In genomic region chr19:9789066-9789465, GRCh38 we compare ENCODE assay signal across 14 cellular contexts. TPM values are rescaled to one million over a fixed set of nuclear protein-coding genes. Genes with fewer than 3 reads are reported as not detected.
DNase-seq lines count a peak whose midpoint lies in the region; TF ChIP-seq lines count a peak whose summit lies in the region.
"Had no signal": no experiment of that assay in that cellular context is flagged by ENCODE, and none has a peak within 500 bp of the region (broad histone marks: within the 10 kb centered on the region; RNA-seq: fewer than 3 reads in every experiment).

No MANE protein-coding gene starts in this region.

- intact Hi-C loops in dendritic cell treated with granulocyte-macrophage colony-stimulating factor and Interleukin-4, amounts not matched to agents 40 ng/mL and 50 ng/mL, for 4 days (cut with micrococcal nuclease): no loop called here

- H3K4me1 ChIP-seq in CD8-positive, alpha-beta memory T cell (ENCODE audit: insufficient read depth, low read length): peaks cover 16% of the 10 kb centered on the region
- peaks cover 3 to 6% of the 10 kb centered on the region in 2 experiments for H3K4me1 ChIP-seq in trophoblast cell (ENCODE audit: control insufficient read depth in 1 of 2, insufficient read depth in 2 of 2, low read length in 2 of 2)

- H4K91ac ChIP-seq in trophoblast cell (ENCODE audit: low read depth, low read length): no peak overlapping the region

- H3K27me3 Mint-ChIP-seq in CD8-positive, alpha-beta memory T cell: no peaks in the 10 kb centered on the region
- H3K27me3 Mint-ChIP-seq in dendritic cell treated with granulocyte-macrophage colony-stimulating factor and Interleukin-4, amounts not matched to agents 40 ng/mL and 50 ng/mL, for 4 days: no peaks in the 10 kb centered on the region
- no peaks in the 10 kb centered on the region for H3K27me3 Mint-ChIP-seq in neural crest cell (ENCODE audit: low read depth)
- H3K27me3 Mint-ChIP-seq: T-cell had no signal

- no peak for DNase-seq in CD8-positive, alpha-beta memory T cell
- DNase-seq in neural crest cell (ENCODE audit: low read depth, low spot score): no peak
- DNase-seq in trophoblast cell: no peak
- DNase-seq in NCI-H1930 (lab: John Stamatoyannopoulos, UW): no peak
- DNase-seq in activated effector memory CD4-positive, alpha-beta T cell treated with Interleukin-2 at 50 U/mL for 16 hours: no peak
- DNase-seq: heart right ventricle, NCI-H146, T-cell, upper lobe of right lung had no signal

- H3K23ac ChIP-seq in trophoblast cell (ENCODE audit: low read length): no peak overlapping the region

- H3K79me2 ChIP-seq in trophoblast cell (ENCODE audit: control insufficient read depth, insufficient read depth, low read length, poor library complexity): peaks cover 2% of the 10 kb centered on the region

- H3K27me3 ChIP-seq in CD8-positive, alpha-beta memory T cell (ENCODE audit: insufficient read depth, low read length, poor library complexity, severe bottlenecking): no peaks in the 10 kb centered on the region
- H3K27me3 ChIP-seq in trophoblast cell (ENCODE audit: insufficient read depth, low read length): no peaks in the 10 kb centered on the region
- H3K27me3 ChIP-seq: ascending aorta, heart right ventricle, upper lobe of right lung had no signal

- peak overlapping the region; percentile 43 for H3K27ac ChIP-seq in CD8-positive, alpha-beta memory T cell (ENCODE audit: low read depth, low read length)
- H3K27ac ChIP-seq in trophoblast cell (ENCODE audit: low read depth, low read length): no peak overlapping the region
- H3K27ac ChIP-seq: epithelial cell of prostate, upper lobe of right lung had no signal

- H3K18ac ChIP-seq in trophoblast cell (ENCODE audit: low read length): no peak overlapping the region

- H3K9me3 Mint-ChIP-seq in CD8-positive, alpha-beta memory T cell: peaks cover 0 to 3% (median 0%) of the 10 kb centered on the region in 5 donors
- no peaks in the 10 kb centered on the region for H3K9me3 Mint-ChIP-seq in dendritic cell treated with granulocyte-macrophage colony-stimulating factor and Interleukin-4, amounts not matched to agents 40 ng/mL and 50 ng/mL, for 4 days
- no peaks in the 10 kb centered on the region for H3K9me3 Mint-ChIP-seq in neural crest cell
- H3K9me3 Mint-ChIP-seq: stimulated activated effector memory CD8-positive, alpha-beta T cell treated with anti-CD3 and anti-CD28 coated beads, Interleukin-12 subunit alpha, Interleukin-12 subunit beta, amount 100 ng/mL, for 72 hours; T-cell had no signal

- no peak overlapping the region for H3K14ac ChIP-seq in trophoblast cell (ENCODE audit: low read length)

- no peak overlapping the region for H3K4me3 ChIP-seq in CD8-positive, alpha-beta memory T cell (ENCODE audit: low read length)
- H3K4me3 ChIP-seq in trophoblast cell (ENCODE audit: low read depth, low read length): no peak overlapping the region
- H3K4me3 ChIP-seq: ascending aorta, GM12878, upper lobe of right lung had no signal

- POLR2A ChIA-PET in CD8-positive, alpha-beta memory T cell (lab: Charles Lee): no interaction called here

- H2BK120ac ChIP-seq in trophoblast cell (ENCODE audit: insufficient read depth, low read length, poor library complexity): no peak overlapping the region

- H2BK5ac ChIP-seq in trophoblast cell (ENCODE audit: low read depth, low read length, poor library complexity): no peak overlapping the region

- H3K4ac ChIP-seq in trophoblast cell (ENCODE audit: low read depth, low read length): no peak overlapping the region

- H3K36me3 Mint-ChIP-seq in CD8-positive, alpha-beta memory T cell: peaks cover 0 to 5% (median 0%) of the 10 kb centered on the region in 3 donors
- H3K36me3 Mint-ChIP-seq in dendritic cell treated with granulocyte-macrophage colony-stimulating factor and Interleukin-4, amounts not matched to agents 40 ng/mL and 50 ng/mL, for 4 days (ENCODE audit: low read depth): peaks cover 34% of the 10 kb centered on the region
- H3K36me3 Mint-ChIP-seq in neural crest cell (ENCODE audit: low read depth): no peaks in the 10 kb centered on the region
- H3K36me3 Mint-ChIP-seq: T-cell had no signal

- no peak overlapping the region for H3K9ac ChIP-seq in trophoblast cell (ENCODE audit: low read length)

- H4K8ac ChIP-seq in trophoblast cell (ENCODE audit: low read depth, low read length): no peak overlapping the region

- peak overlapping the region in 2 of 8 donors; percentile 78 to 81 for H3K27ac Mint-ChIP-seq in CD8-positive, alpha-beta memory T cell
- H3K27ac Mint-ChIP-seq in dendritic cell treated with granulocyte-macrophage colony-stimulating factor and Interleukin-4, amounts not matched to agents 40 ng/mL and 50 ng/mL, for 4 days: peak overlapping the region; percentile 51
- no peak overlapping the region for H3K27ac Mint-ChIP-seq in neural crest cell (ENCODE audit: unreplicated experiment)
- H3K27ac Mint-ChIP-seq: stimulated activated effector memory CD8-positive, alpha-beta T cell treated with anti-CD3 and anti-CD28 coated beads, Interleukin-12 subunit alpha, Interleukin-12 subunit beta, amount 100 ng/mL, for 72 hours had no signal

- peaks cover 10% of the 10 kb centered on the region for H3K79me1 ChIP-seq in trophoblast cell (ENCODE audit: low read length)

- no peak for TF ChIP-seq CTCF in neural crest cell (conservative IDR thresholded peaks at IDR 0.05)

- H3K9me3 ChIP-seq in CD8-positive, alpha-beta memory T cell (ENCODE audit: low read length): no peaks in the 10 kb centered on the region
- H3K9me3 ChIP-seq in trophoblast cell (ENCODE audit: insufficient read depth, low read depth, low read length): no peaks in the 10 kb centered on the region
- H3K9me3 ChIP-seq: ascending aorta, heart right ventricle, upper lobe of right lung had no signal

- no peak overlapping the region for H2AFZ ChIP-seq in trophoblast cell (ENCODE audit: insufficient read depth, low read length, poor library complexity)

- CTCF ChIA-PET in CD8-positive, alpha-beta memory T cell (lab: Charles Lee): no interaction called here

- H3K36me3 ChIP-seq in CD8-positive, alpha-beta memory T cell (ENCODE audit: insufficient read depth, low read length): no peaks in the 10 kb centered on the region
- no peaks in the 10 kb centered on the region for H3K36me3 ChIP-seq in trophoblast cell (ENCODE audit: control insufficient read depth in 1 of 2, insufficient read depth in 2 of 2, low read length in 2 of 2)
- H3K36me3 ChIP-seq: ascending aorta, heart right ventricle, upper lobe of right lung had no signal

- H3K4me2 ChIP-seq in trophoblast cell (ENCODE audit: low read length): no peak overlapping the region

- peak overlapping the region in 1 of 7 donors; percentile 3 for H3K4me3 Mint-ChIP-seq in CD8-positive, alpha-beta memory T cell
- H3K4me3 Mint-ChIP-seq in dendritic cell treated with granulocyte-macrophage colony-stimulating factor and Interleukin-4, amounts not matched to agents 40 ng/mL and 50 ng/mL, for 4 days: no peak overlapping the region
- H3K4me3 Mint-ChIP-seq in neural crest cell: peak overlapping the region; percentile 89
- H3K4me3 Mint-ChIP-seq: stimulated activated effector memory CD8-positive, alpha-beta T cell treated with anti-CD3 and anti-CD28 coated beads, Interleukin-12 subunit alpha, Interleukin-12 subunit beta, amount 100 ng/mL, for 72 hours; T-cell had no signal

- no CpG with 5 or more reads among the region's 11 CpGs for WGBS in trophoblast cell (ENCODE audit: extremely low coverage, insufficient coverage, insufficient read length)

- H2AK5ac ChIP-seq in trophoblast cell (ENCODE audit: low read length): no peak overlapping the region

- no peak overlapping the region for H2BK12ac ChIP-seq in trophoblast cell (ENCODE audit: low read length)

- H3K4me1 Mint-ChIP-seq in CD8-positive, alpha-beta memory T cell: peaks cover 34 to 40% (median 36%) of the 10 kb centered on the region in 3 donors
- H3K4me1 Mint-ChIP-seq in dendritic cell treated with granulocyte-macrophage colony-stimulating factor and Interleukin-4, amounts not matched to agents 40 ng/mL and 50 ng/mL, for 4 days (ENCODE audit: low read depth): peaks cover 45% of the 10 kb centered on the region
- H3K4me1 Mint-ChIP-seq in neural crest cell: peaks cover 41% of the 10 kb centered on the region

- H4K12ac ChIP-seq in trophoblast cell (ENCODE audit: low read depth, low read length): no peak overlapping the region

RNA-seq across cellular contexts. Expression of gene ZNF846, which starts 20.5 kb away (rescaled TPM):
- total RNA-seq in CD8-positive, alpha-beta memory T cell: 1 to 10 TPM; 5.1 to 5.9 TPM
- 7.5 TPM for polyA plus RNA-seq in CD8-positive, alpha-beta memory T cell
- total RNA-seq in neural crest cell: 7.6 and 11.0 TPM in 2 replicates
- polyA plus RNA-seq in trophoblast cell (2013): 6.0 and 6.3 TPM in 2 replicates

RNA-seq across cellular contexts. Expression of gene FBXL12, which starts 29.8 kb away (rescaled TPM):
- 10 to 100 TPM; 24.6 to 25.3 TPM for total RNA-seq in CD8-positive, alpha-beta memory T cell
- 17.2 TPM for polyA plus RNA-seq in CD8-positive, alpha-beta memory T cell
- total RNA-seq in neural crest cell: 32.7 and 33.1 TPM in 2 replicates
- 30.8 and 31.5 TPM in 2 replicates for polyA plus RNA-seq in trophoblast cell (2013)

RNA-seq across cellular contexts. Expression of gene UBL5, which starts 38.7 kb away (rescaled TPM):
- total RNA-seq in CD8-positive, alpha-beta memory T cell: 100 to 1,000 TPM; 326 to 340 TPM
- 789 TPM for polyA plus RNA-seq in CD8-positive, alpha-beta memory T cell
- total RNA-seq in neural crest cell: 366 and 373 TPM in 2 replicates
- polyA plus RNA-seq in trophoblast cell (2013): 314 and 343 TPM in 2 replicates

RNA-seq across cellular contexts. Expression of gene PIN1, which starts 46.1 kb away (rescaled TPM):
- 100 to 1,000 TPM; 103 to 110 TPM for total RNA-seq in CD8-positive, alpha-beta memory T cell
- polyA plus RNA-seq in CD8-positive, alpha-beta memory T cell: 112 TPM
- 117 and 127 TPM in 2 replicates for total RNA-seq in neural crest cell
- polyA plus RNA-seq in trophoblast cell (2013): 45.0 and 50.2 TPM in 2 replicates
